In the genomic region with DNA sequence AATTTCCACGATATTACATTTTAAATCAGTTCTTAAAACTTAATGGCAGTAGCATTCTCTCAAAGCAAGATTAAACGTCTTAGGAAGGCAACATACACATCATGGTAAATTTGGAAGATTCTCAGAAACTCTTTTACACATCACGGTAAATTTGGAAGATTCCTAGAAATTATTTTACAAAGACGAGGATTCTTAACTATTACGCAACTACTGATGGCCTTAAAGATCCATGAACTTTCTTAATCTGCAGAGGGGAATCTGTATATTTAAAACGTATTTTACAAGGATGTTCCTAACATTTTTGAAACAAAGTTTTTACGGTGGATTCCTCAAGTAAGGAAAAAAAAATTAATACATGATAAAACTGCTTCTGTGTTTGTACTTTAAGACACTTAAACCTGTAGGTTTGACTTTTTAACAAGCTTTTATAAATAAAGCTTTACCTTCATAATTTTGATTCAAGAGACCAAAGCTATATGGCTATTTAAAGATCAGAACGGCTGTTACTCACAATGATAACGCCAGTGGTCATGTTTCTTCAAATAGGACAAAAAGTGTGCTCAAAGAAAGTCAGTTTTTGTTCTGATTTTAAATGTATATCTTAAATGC, we compare ENCODE assay signal across 10 cellular contexts. TPM values are rescaled to one million over a fixed set of nuclear protein-coding genes. Genes with fewer than 3 reads are reported as not detected.
A peak's percentile ranks its signal among the peaks of the same experiment; 100 is the strongest.
DNase-seq lines count a peak whose midpoint lies in the region; ATAC-seq, FAIRE-seq and TF ChIP-seq lines count a peak whose summit lies in the region.
"Had no signal": no experiment of that assay in that cellular context is flagged by ENCODE, and none has a peak within 500 bp of the region (broad histone marks: within the 10 kb centered on the region; RNA-seq: fewer than 3 reads in every experiment).

No MANE protein-coding gene starts in this region.

- CTCF ChIA-PET in activated CD8-positive, alpha-beta memory T cell treated with anti-CD3 and anti-CD28 coated beads, Interleukin-2, amount 10 ng/mL, durations not matched to agents 7 days and 5 days (lab: Charles Lee) = interaction anchor here (0.8 to 1.5 kb wide), 4 partner anchors 9 to 417 kb away, joined by 3 to 5 read pairs (median 4); no protein-coding TSS in a partner anchor

- DNase-seq in activated CD8-positive, alpha-beta memory T cell treated with anti-CD3 and anti-CD28 coated beads, Interleukin-2, amount 10 ng/mL, durations not matched to agents 7 days and 5 days = no peak
- no peak for DNase-seq in activated CD8-positive, alpha-beta memory T cell treated with anti-CD3 and anti-CD28 coated beads, Interleukin-2, amount 50 U/mL, for 48 hours
- no peak for DNase-seq in glutamatergic neuron
- no peak for DNase-seq in stimulated activated naive B cell treated with anti-CD40 and anti-IgM and Interleukin-4, amounts not matched to agents 10 μg/mL and 1 μg/mL and 100 μg/mL, for 72 hours
- DNase-seq: NCI-H510A treated with DMSO at 0.1 percent for 48 hours had no signal

- H3K27me3 Mint-ChIP-seq in activated CD8-positive, alpha-beta memory T cell treated with anti-CD3 and anti-CD28 coated beads, Interleukin-2, amount 10 ng/mL, durations not matched to agents 7 days and 5 days = no peaks in the 10 kb centered on the region
- H3K27me3 Mint-ChIP-seq in glutamatergic neuron (ENCODE audit: unreplicated experiment) = peaks cover 6% of the 10 kb centered on the region
- no peaks in the 10 kb centered on the region for H3K27me3 Mint-ChIP-seq in stimulated activated naive B cell treated with anti-CD40 and anti-IgM and Interleukin-4, amounts not matched to agents 10 μg/mL and 1 μg/mL and 100 μg/mL, for 72 hours

- ATAC-seq in activated CD8-positive, alpha-beta memory T cell treated with anti-CD3 and anti-CD28 coated beads, Interleukin-2, amount 10 ng/mL, durations not matched to agents 7 days and 5 days = no peak
- ATAC-seq in stimulated activated naive B cell treated with anti-CD40 and anti-IgM and Interleukin-4, amounts not matched to agents 10 μg/mL and 1 μg/mL and 100 μg/mL, for 72 hours (replicated peaks) = no peak
- ATAC-seq in GM19351 (IDR thresholded peaks at IDR 0.05; ENCODE audit: unreplicated experiment) (no peak), HG03045 (IDR thresholded peaks at IDR 0.05; ENCODE audit: unreplicated experiment) (no peak), HG02571 (IDR thresholded peaks at IDR 0.05; ENCODE audit: unreplicated experiment) (no peak)

- peak; percentile 15 for FAIRE-seq in TTC549 (lab: Jason Lieb, UNC)

- H3K27ac Mint-ChIP-seq in activated CD8-positive, alpha-beta memory T cell treated with anti-CD3 and anti-CD28 coated beads, Interleukin-2, amount 10 ng/mL, durations not matched to agents 7 days and 5 days = no peak overlapping the region
- no peak overlapping the region for H3K27ac Mint-ChIP-seq in glutamatergic neuron (ENCODE audit: unreplicated experiment)
- H3K27ac Mint-ChIP-seq in stimulated activated naive B cell treated with anti-CD40 and anti-IgM and Interleukin-4, amounts not matched to agents 10 μg/mL and 1 μg/mL and 100 μg/mL, for 72 hours = no peak overlapping the region

- H3K4me1 Mint-ChIP-seq in activated CD8-positive, alpha-beta memory T cell treated with anti-CD3 and anti-CD28 coated beads, Interleukin-2, amount 10 ng/mL, durations not matched to agents 7 days and 5 days = peaks cover 50% of the 10 kb centered on the region
- H3K4me1 Mint-ChIP-seq in glutamatergic neuron (ENCODE audit: low read depth, unreplicated experiment) = peaks cover 6% of the 10 kb centered on the region
- peaks cover 12 to 32% of the 10 kb centered on the region in 2 donors for H3K4me1 Mint-ChIP-seq in stimulated activated naive B cell treated with anti-CD40 and anti-IgM and Interleukin-4, amounts not matched to agents 10 μg/mL and 1 μg/mL and 100 μg/mL, for 72 hours

- no peak for TF ChIP-seq CTCF in glutamatergic neuron (IDR thresholded peaks at IDR 0.05; ENCODE audit: partially characterized antibody, unreplicated experiment)

- H3K4me3 Mint-ChIP-seq in activated CD8-positive, alpha-beta memory T cell treated with anti-CD3 and anti-CD28 coated beads, Interleukin-2, amount 10 ng/mL, durations not matched to agents 7 days and 5 days = peak overlapping the region; percentile 93
- peak overlapping the region; percentile 100 for H3K4me3 Mint-ChIP-seq in glutamatergic neuron (ENCODE audit: unreplicated experiment)
- H3K4me3 Mint-ChIP-seq in stimulated activated naive B cell treated with anti-CD40 and anti-IgM and Interleukin-4, amounts not matched to agents 10 μg/mL and 1 μg/mL and 100 μg/mL, for 72 hours = peak overlapping the region; percentile 88 to 89

- no peaks in the 10 kb centered on the region for H3K9me3 Mint-ChIP-seq in activated CD8-positive, alpha-beta memory T cell treated with anti-CD3 and anti-CD28 coated beads, Interleukin-2, amount 10 ng/mL, durations not matched to agents 7 days and 5 days (ENCODE audit: low read depth)
- peaks cover 13% of the 10 kb centered on the region for H3K9me3 Mint-ChIP-seq in glutamatergic neuron (ENCODE audit: unreplicated experiment)
- peaks cover 0 to 1% of the 10 kb centered on the region in 2 donors for H3K9me3 Mint-ChIP-seq in stimulated activated naive B cell treated with anti-CD40 and anti-IgM and Interleukin-4, amounts not matched to agents 10 μg/mL and 1 μg/mL and 100 μg/mL, for 72 hours
- H3K9me3 Mint-ChIP-seq: CD14-positive monocyte had no signal

- H3K36me3 Mint-ChIP-seq in activated CD8-positive, alpha-beta memory T cell treated with anti-CD3 and anti-CD28 coated beads, Interleukin-2, amount 10 ng/mL, durations not matched to agents 7 days and 5 days = peaks cover 14% of the 10 kb centered on the region
- no peaks in the 10 kb centered on the region for H3K36me3 Mint-ChIP-seq in glutamatergic neuron (ENCODE audit: unreplicated experiment)
- peaks cover 6 to 7% of the 10 kb centered on the region in 2 donors for H3K36me3 Mint-ChIP-seq in stimulated activated naive B cell treated with anti-CD40 and anti-IgM and Interleukin-4, amounts not matched to agents 10 μg/mL and 1 μg/mL and 100 μg/mL, for 72 hours

RNA-seq across cellular contexts. Expression of a gene that starts 1.7 kb away (rescaled TPM):
- total RNA-seq in activated CD8-positive, alpha-beta memory T cell treated with anti-CD3 and anti-CD28 coated beads, Interleukin-2, amount 10 ng/mL, durations not matched to agents 7 days and 5 days = 10 to 100 TPM; 58.4 to 62.4 TPM
- total RNA-seq in glutamatergic neuron (ENCODE audit: unreplicated experiment) = 91.3 TPM

RNA-seq across cellular contexts. Expression of a gene that starts 15.2 kb away (rescaled TPM):
- 100 to 1,000 TPM; 240 to 332 TPM for total RNA-seq in activated CD8-positive, alpha-beta memory T cell treated with anti-CD3 and anti-CD28 coated beads, Interleukin-2, amount 10 ng/mL, durations not matched to agents 7 days and 5 days
- 220 TPM for total RNA-seq in glutamatergic neuron (ENCODE audit: unreplicated experiment)
